Comparison of ENCODE assay signal across 8 cellular contexts in the genomic region with DNA sequence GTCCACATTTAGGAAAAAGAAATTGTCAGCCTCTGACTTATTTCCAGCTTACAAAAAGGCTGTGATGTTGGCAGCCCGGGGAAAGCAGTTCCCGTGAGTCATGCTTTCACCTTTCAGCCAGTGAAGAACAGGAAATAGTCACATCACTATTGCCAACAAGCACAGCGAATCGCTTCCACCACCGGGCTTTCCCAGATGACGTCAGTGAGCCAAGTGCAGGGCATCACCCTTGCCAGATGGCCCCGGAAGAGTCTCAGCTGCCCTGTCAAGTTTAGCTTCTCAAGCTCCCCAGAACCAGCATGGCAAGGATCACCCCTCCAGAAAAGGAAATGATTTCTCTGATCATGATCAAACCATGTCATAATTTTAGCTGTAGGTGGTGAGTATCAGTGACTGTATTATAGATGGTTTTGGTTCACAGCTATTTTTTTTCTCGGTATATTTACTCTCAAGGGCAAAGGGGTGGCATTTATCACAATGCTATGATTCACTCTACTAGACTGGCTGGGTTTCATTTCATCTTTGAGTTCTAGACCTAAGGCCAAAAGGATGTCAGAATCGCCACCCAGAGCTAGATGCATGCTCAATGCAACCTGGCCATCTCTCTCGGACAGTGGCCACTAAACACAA. TPM values are rescaled to one million over a fixed set of nuclear protein-coding genes. Genes with fewer than 3 reads are reported as not detected.
DNase-seq lines count a peak whose midpoint lies in the region; ATAC-seq lines count a peak whose summit lies in the region.

No MANE protein-coding gene starts in this region.

- no peak overlapping the region for H2AK5ac ChIP-seq in mesendoderm (ENCODE audit: low read length)

- no peak overlapping the region for H3K18ac ChIP-seq in mesendoderm (ENCODE audit: low read length)

- no peak overlapping the region for H3K23ac ChIP-seq in mesendoderm (ENCODE audit: low read length)

- H4K8ac ChIP-seq in mesendoderm (ENCODE audit: low read depth, low read length), result no peak overlapping the region

- no peak overlapping the region for H2BK5ac ChIP-seq in mesendoderm (ENCODE audit: low read length)

- no peak overlapping the region for H3K4me2 ChIP-seq in mesendoderm (ENCODE audit: low read length)

- H3K4me1 ChIP-seq in mesendoderm (ENCODE audit: control insufficient read depth, low read depth, low read length), result no peaks in the 10 kb centered on the region

- no peak overlapping the region for H3K9ac ChIP-seq in mesendoderm (ENCODE audit: low read length)

- no CpG with 5 or more reads among the region's 10 CpGs for WGBS in mesendoderm (ENCODE audit: extremely low coverage, insufficient coverage, low lambda C conversion rate)

- H3K4me3 ChIP-seq in mesendoderm (ENCODE audit: low read length), result no peak overlapping the region

- H3K27me3 ChIP-seq in mesendoderm (ENCODE audit: insufficient read depth, low read length, poor library complexity), result no peaks in the 10 kb centered on the region

- H3K27ac ChIP-seq in mesendoderm (ENCODE audit: low read depth, low read length), result no peak overlapping the region

- H3K79me1 ChIP-seq in mesendoderm (ENCODE audit: low read length), result no peaks in the 10 kb centered on the region

- H3K4ac ChIP-seq in mesendoderm (ENCODE audit: low read depth, low read length), result no peak overlapping the region

- no peak overlapping the region for H2BK15ac ChIP-seq in mesendoderm (replicated peaks; ENCODE audit: low read depth)

- no peak overlapping the region for H2BK120ac ChIP-seq in mesendoderm (ENCODE audit: low read depth, low read length)

- peak; percentile 90 for DNase-seq in SIG-M5 treated with dmso at 0.1 percent for 504 hours (lab: John Stamatoyannopoulos, UW; ENCODE audit: unreplicated experiment)
- no peak for DNase-seq in SIG-M5 (lab: John Stamatoyannopoulos, UW)
- DNase-seq in NCI-H226, result peak; percentile 99
- DNase-seq in activated CD4-positive, alpha-beta T cell treated with anti-CD3 and anti-CD28 coated beads, Interleukin-2, amount 50 U/mL, for 48 hours, result peak; percentile 94 to 96
- peak; percentile 99 for DNase-seq in dermis blood vessel endothelial cell
- DNase-seq in mesendoderm, result peak; percentile 71
- peak; percentile 82 to 89 for DNase-seq in stimulated activated CD8-positive, alpha-beta memory T cell treated with anti-CD3 and anti-CD28 coated beads, Interleukin-2, amount 100 ng/mL, for 48 hours (ENCODE audit: low read depth in 2 of 2)

- H4K5ac ChIP-seq in mesendoderm (ENCODE audit: low read length), result no peak overlapping the region

- no peaks in the 10 kb centered on the region for H3K36me3 ChIP-seq in mesendoderm (ENCODE audit: control insufficient read depth, insufficient read depth, low read length)

- peak; percentile 98 for ATAC-seq in HG03045 (IDR thresholded peaks at IDR 0.05; ENCODE audit: unreplicated experiment)

- no peaks in the 10 kb centered on the region for H3K79me2 ChIP-seq in mesendoderm (ENCODE audit: control insufficient read depth, insufficient read depth, low read length)

- H3K56ac ChIP-seq in mesendoderm (ENCODE audit: low read length), result no peak overlapping the region

RNA-seq across cellular contexts. Expression of gene B3GNT5, which starts 32.9 kb away (rescaled TPM):
- total RNA-seq in dermis blood vessel endothelial cell, result 31.0 and 40.3 TPM in 2 replicates
- polyA plus RNA-seq in mesendoderm (2013, experiment 1 of 2), result 5.9 TPM
- polyA plus RNA-seq in mesendoderm (2013, experiment 2 of 2), result 5.5 TPM
